30 cellular contexts compared by ENCODE assay signal in genomic region chr1:203985044-203985443, GRCh38.
DNase-seq lines count a peak whose midpoint lies in the region; TF ChIP-seq lines count a peak whose summit lies in the region.
"Had no signal": no experiment of that assay in that cellular context is flagged by ENCODE, and none has a peak within 500 bp of the region (broad histone marks: within the 10 kb centered on the region; RNA-seq: fewer than 3 reads in every experiment).

No MANE protein-coding gene starts in this region.

- H3K4me1 ChIP-seq in mesodermal cell (ENCODE audit: control insufficient read depth, insufficient read depth, low read length, poor library complexity, severe bottlenecking) (no peaks in the 10 kb centered on the region), left ventricle myocardium inferior (no peaks in the 10 kb centered on the region)
- H3K4me1 ChIP-seq: A549, heart left ventricle, transverse colon had no signal

- H3K27ac ChIP-seq in mesodermal cell (ENCODE audit: low read depth, low read length, severe bottlenecking) (peak overlapping the region; percentile 78), left ventricle myocardium inferior (replicated peaks) (no peak overlapping the region)
- H3K27ac ChIP-seq: A549, brain microvascular endothelial cell, heart left ventricle, HL-60, transverse colon, WERI-Rb-1 had no signal

- DNase-seq in EH (ENCODE audit: low read depth): peak; percentile 14
- DNase-seq in M059J (ENCODE audit: low read depth): peak; percentile 58
- peak; percentile 56 for DNase-seq in foreskin melanocyte
- no peak for DNase-seq in DMS153 treated with DMSO at 0.1 percent for 48 hours (lab: John Stamatoyannopoulos, UW; ENCODE audit: unreplicated experiment)
- no peak for DNase-seq in glomerular visceral epithelial cell (ENCODE audit: extremely low spot score)
- no peak for DNase-seq in hepatic stellate cell (ENCODE audit: low spot score)
- no peak for DNase-seq in left ventricle myocardium inferior
- DNase-seq: activated CD4-positive, alpha-beta T cell treated with anti-CD3 and anti-CD28 coated beads, Interleukin-2, amount 10 ng/mL, durations not matched to agents 7 days and 5 days; activated naive CD4-positive, alpha-beta T cell treated with Interleukin-2 at 50 U/mL for 16 hours; activated T-cell treated with anti-CD3 and anti-CD28 coated beads, Interleukin-2, amount 50 U/mL, for 72 hours; brain microvascular endothelial cell; CD8-positive, alpha-beta T cell; DMS153; effector CD4-positive, alpha-beta T cell; GF-D8; heart left ventricle; natural killer cell; NCI-H1694; NCI-H524; SHP77; small intestine; stimulated activated CD8-positive, alpha-beta memory T cell treated with anti-CD3 and anti-CD28 coated beads, Interleukin-4, amount 100 ng/mL, for 48 hours; stimulated activated naive CD8-positive, alpha-beta T cell treated with anti-CD3 and anti-CD28 coated beads, Interleukin-15, amount 100 ng/mL, for 72 hours; SW 1271; T1000; transverse colon; WERI-Rb-1 had no signal

- H3K36me3 ChIP-seq in mesodermal cell (ENCODE audit: control insufficient read depth, insufficient read depth, low read length) (no peaks in the 10 kb centered on the region), left ventricle myocardium inferior (no peaks in the 10 kb centered on the region)
- H3K36me3 ChIP-seq: brain microvascular endothelial cell, heart left ventricle, transverse colon, WERI-Rb-1 had no signal

- no peaks in the 10 kb centered on the region for H3K27me3 ChIP-seq in left ventricle myocardium inferior (ENCODE audit: low read depth)
- H3K27me3 ChIP-seq: brain microvascular endothelial cell, heart left ventricle, transverse colon had no signal

- H3K9me3 ChIP-seq in mesodermal cell (ENCODE audit: control insufficient read depth, low read length) (peaks cover 15% of the 10 kb centered on the region), left ventricle myocardium inferior (replicated peaks) (no peaks in the 10 kb centered on the region)
- H3K9me3 ChIP-seq: A549, heart left ventricle, transverse colon had no signal

- intact Hi-C loops in left ventricle myocardium inferior (cut with micrococcal nuclease): no loop called here

- no peak for TF ChIP-seq CTCF in left ventricle myocardium inferior (IDR thresholded peaks at IDR 0.05; ENCODE audit: borderline replicate concordance)

- H3K4me3 ChIP-seq in mesodermal cell (ENCODE audit: extremely low read depth, insufficient read depth, low read length, poor library complexity, severe bottlenecking) (no peak overlapping the region), left ventricle myocardium inferior (no peak overlapping the region)
- H3K4me3 ChIP-seq: A549, heart left ventricle, transverse colon had no signal

Comparison
In these comparisons a context has a peak if more than half of its experiments do, and no peak if none do; other contexts are left out.
1. DNase-seq: peak in EH (single experiment), M059J (single experiment) and foreskin melanocyte (single experiment); none in DMS153 treated with DMSO at 0.1 percent for 48 hours (single experiment), glomerular visceral epithelial cell (single experiment), hepatic stellate cell (single experiment) and left ventricle myocardium inferior (single experiment).